Comparison of ENCODE assay signal across 8 cellular contexts in genomic region chr12:122422769-122423257, GRCh38. TPM values are rescaled to one million over a fixed set of nuclear protein-coding genes. Genes with fewer than 3 reads are reported as not detected.
A peak's percentile ranks its signal among the peaks of the same experiment; 100 is the strongest.
DNase-seq lines count a peak whose midpoint lies in the region; ATAC-seq and TF ChIP-seq lines count a peak whose summit lies in the region.

No MANE protein-coding gene starts in this region.

- H3K27me3 ChIP-seq in AG04450 (ENCODE audit: control insufficient read depth, insufficient read depth, low read length) (no peaks in the 10 kb centered on the region), gastroesophageal sphincter (no peaks in the 10 kb centered on the region), trophoblast cell (ENCODE audit: insufficient read depth, low read length) (no peaks in the 10 kb centered on the region)

- peak overlapping the region; percentile 87 for H2BK12ac ChIP-seq in trophoblast cell (ENCODE audit: low read length)

- peak overlapping the region; percentile 90 for H3K27ac ChIP-seq in AG04450 (ENCODE audit: low read depth, low read length)
- H3K27ac ChIP-seq in gastroesophageal sphincter: peak overlapping the region; percentile 82 to 100 (median 98)
- peak overlapping the region; percentile 85 for H3K27ac ChIP-seq in trophoblast cell (ENCODE audit: low read depth, low read length)

- peak overlapping the region; percentile 99 for H3K14ac ChIP-seq in trophoblast cell (ENCODE audit: low read length)

- H3K23ac ChIP-seq in trophoblast cell (ENCODE audit: low read length): no peak overlapping the region

- H3K27ac Mint-ChIP-seq in activated T-helper 1 cell treated with anti-CD3 and anti-CD28 coated beads, Interleukin-12 subunit alpha, Interleukin-12 subunit beta, Interleukin-2, Interleukin-4 antibody, amounts not matched to agents 30 ng/mL and 10 ng/mL and 1 ng/mL, durations not matched to agents 14 hours and 24 hours and 36 hours: peak overlapping the region; percentile 89

- H3K18ac ChIP-seq in trophoblast cell (ENCODE audit: low read length): peak overlapping the region; percentile 94

- peaks cover 30% of the 10 kb centered on the region for H3K4me1 Mint-ChIP-seq in activated T-helper 1 cell treated with anti-CD3 and anti-CD28 coated beads, Interleukin-12 subunit alpha, Interleukin-12 subunit beta, Interleukin-2, Interleukin-4 antibody, amounts not matched to agents 30 ng/mL and 10 ng/mL and 1 ng/mL, durations not matched to agents 14 hours and 24 hours and 36 hours (ENCODE audit: low read depth)

- H3K79me1 ChIP-seq in trophoblast cell (ENCODE audit: low read length): peaks cover 27% of the 10 kb centered on the region

- H3K9me3 ChIP-seq in AG04450 (ENCODE audit: control insufficient read depth, insufficient read depth, low read length): no peaks in the 10 kb centered on the region
- no peaks in the 10 kb centered on the region for H3K9me3 ChIP-seq in gastroesophageal sphincter
- H3K9me3 ChIP-seq in trophoblast cell (ENCODE audit: insufficient read depth, low read depth, low read length): no peaks in the 10 kb centered on the region

- peak overlapping the region; percentile 72 for H3K4me2 ChIP-seq in trophoblast cell (ENCODE audit: low read length)

- 0% methylated on average over 4 of the region's 32 CpGs for WGBS in gastroesophageal sphincter (ENCODE audit: low coverage in 1 of 2), 2 donors
- no CpG with 5 or more reads among the region's 32 CpGs for WGBS in trophoblast cell (ENCODE audit: extremely low coverage, insufficient coverage, insufficient read length)

- peaks cover 26% of the 10 kb centered on the region for H3K79me2 ChIP-seq in trophoblast cell (ENCODE audit: control insufficient read depth, insufficient read depth, low read length, poor library complexity)

- peak overlapping the region; percentile 98 for H3K4ac ChIP-seq in trophoblast cell (ENCODE audit: low read depth, low read length)

- H3K27me3 Mint-ChIP-seq in activated T-helper 1 cell treated with anti-CD3 and anti-CD28 coated beads, Interleukin-12 subunit alpha, Interleukin-12 subunit beta, Interleukin-2, Interleukin-4 antibody, amounts not matched to agents 30 ng/mL and 10 ng/mL and 1 ng/mL, durations not matched to agents 14 hours and 24 hours and 36 hours (ENCODE audit: insufficient read depth): peaks cover 2% of the 10 kb centered on the region

- H4K8ac ChIP-seq in trophoblast cell (ENCODE audit: low read depth, low read length): peak overlapping the region; percentile 95

- peak overlapping the region; percentile 96 for H2AK5ac ChIP-seq in trophoblast cell (ENCODE audit: low read length)

- peak overlapping the region; percentile 97 for H4K12ac ChIP-seq in trophoblast cell (ENCODE audit: low read depth, low read length)

- H4K91ac ChIP-seq in trophoblast cell (ENCODE audit: low read depth, low read length): peak overlapping the region; percentile 97

- TF ChIP-seq CTCF in AG04450 (IDR thresholded peaks at IDR 0.05; ENCODE audit: low read depth, low read length): no peak
- no peak for TF ChIP-seq CTCF in gastroesophageal sphincter (IDR thresholded peaks at IDR 0.05)

- H3K9me3 Mint-ChIP-seq in activated T-helper 1 cell treated with anti-CD3 and anti-CD28 coated beads, Interleukin-12 subunit alpha, Interleukin-12 subunit beta, Interleukin-2, Interleukin-4 antibody, amounts not matched to agents 30 ng/mL and 10 ng/mL and 1 ng/mL, durations not matched to agents 14 hours and 24 hours and 36 hours: no peaks in the 10 kb centered on the region

- H3K36me3 ChIP-seq in gastroesophageal sphincter: no peaks in the 10 kb centered on the region
- H3K36me3 ChIP-seq in trophoblast cell (ENCODE audit: control insufficient read depth in 1 of 2, insufficient read depth in 2 of 2, low read length in 2 of 2): no peaks in the 10 kb centered on the region

- peak overlapping the region; percentile 99 for H2BK120ac ChIP-seq in trophoblast cell (ENCODE audit: insufficient read depth, low read length, poor library complexity)

- POLR2A ChIA-PET in AG04450 (lab: Yijun Ruan, JAX): interaction anchor here (0.5 to 1.4 kb wide), 3 partner anchors 23 to 26 kb away, joined by 3 to 13 read pairs (median 4); no protein-coding TSS in a partner anchor

- peaks cover 4% of the 10 kb centered on the region for H3K36me3 Mint-ChIP-seq in activated T-helper 1 cell treated with anti-CD3 and anti-CD28 coated beads, Interleukin-12 subunit alpha, Interleukin-12 subunit beta, Interleukin-2, Interleukin-4 antibody, amounts not matched to agents 30 ng/mL and 10 ng/mL and 1 ng/mL, durations not matched to agents 14 hours and 24 hours and 36 hours (ENCODE audit: low read depth)

- DNase-seq in AG04450 (ENCODE audit: low read depth, low spot score) (no peak), NCI-H345 treated with DMSO at 0.1 percent for 48 hours (lab: John Stamatoyannopoulos, UW; ENCODE audit: unreplicated experiment) (peak; percentile 39), trophoblast cell (peak; percentile 59 to 70), COLO829 (ENCODE audit: low spot score) (no peak)
- DNase-seq in activated T-helper 1 cell treated with anti-CD3 and anti-CD28 coated beads, Interleukin-12 subunit alpha, Interleukin-12 subunit beta, Interleukin-2, Interleukin-4 antibody, amounts not matched to agents 30 ng/mL and 10 ng/mL and 1 ng/mL, durations not matched to agents 14 hours and 24 hours and 36 hours (ENCODE audit: low spot score): peak; percentile 14

- intact Hi-C loops in activated T-helper 1 cell treated with anti-CD3 and anti-CD28 coated beads, Interleukin-12 subunit alpha, Interleukin-12 subunit beta, Interleukin-2, Interleukin-4 antibody, amounts not matched to agents 30 ng/mL and 10 ng/mL and 1 ng/mL, durations not matched to agents 14 hours and 24 hours and 36 hours (cut with micrococcal nuclease): loop anchor here (1.0 to 5.0 kb wide), 5 partner anchors 29 to 197 kb away; partner anchors contain the start of genes DIABLO and VPS33A

- peaks cover 4 to 51% (median 17%) of the 10 kb centered on the region in 3 donors for H3K4me1 ChIP-seq in gastroesophageal sphincter
- peaks cover 0 to 13% of the 10 kb centered on the region in 2 experiments for H3K4me1 ChIP-seq in trophoblast cell (ENCODE audit: control insufficient read depth in 1 of 2, insufficient read depth in 2 of 2, low read length in 2 of 2)

- peak overlapping the region; percentile 88 for H3K4me3 Mint-ChIP-seq in activated T-helper 1 cell treated with anti-CD3 and anti-CD28 coated beads, Interleukin-12 subunit alpha, Interleukin-12 subunit beta, Interleukin-2, Interleukin-4 antibody, amounts not matched to agents 30 ng/mL and 10 ng/mL and 1 ng/mL, durations not matched to agents 14 hours and 24 hours and 36 hours

- no peak for TF ChIP-seq EP300 in gastroesophageal sphincter (IDR thresholded peaks at IDR 0.05)

- peak overlapping the region; percentile 67 for H3K4me3 ChIP-seq in AG04450 (ENCODE audit: low read depth, low read length)
- peak overlapping the region; percentile 56 to 86 for H3K4me3 ChIP-seq in gastroesophageal sphincter
- peak overlapping the region; percentile 75 for H3K4me3 ChIP-seq in trophoblast cell (ENCODE audit: low read depth, low read length)

- ATAC-seq in GM21528 (IDR thresholded peaks at IDR 0.05; ENCODE audit: low FRiP score, unreplicated experiment) (peak; percentile 13), gastroesophageal sphincter (peak; percentile 17), HG03439 (IDR thresholded peaks at IDR 0.05; ENCODE audit: unreplicated experiment) (no peak)

- peak overlapping the region; percentile 25 for H3K9ac ChIP-seq in trophoblast cell (ENCODE audit: low read length)

- CTCF ChIA-PET in AG04450 (lab: Charles Lee): interaction anchor here (1.8 kb wide), 1 partner anchor 23 kb away, joined by 7 read pairs; no protein-coding TSS in a partner anchor

- peak overlapping the region; percentile 95 for H2BK5ac ChIP-seq in trophoblast cell (ENCODE audit: low read depth, low read length, poor library complexity)

- no peak for TF ChIP-seq POLR2A in gastroesophageal sphincter (IDR thresholded peaks at IDR 0.05)

- peak overlapping the region; percentile 66 for H2AFZ ChIP-seq in trophoblast cell (ENCODE audit: insufficient read depth, low read length, poor library complexity)

RNA-seq across cellular contexts. Expression of gene CLIP1, which starts 0.3 kb away (rescaled TPM):
- 62.0 and 63.6 TPM in 2 replicates for polyA plus RNA-seq in AG04450 (2011; rRNA removed)
- polyA minus RNA-seq in AG04450 (2011; rRNA and poly(A)+ RNA removed): 124 and 139 TPM in 2 replicates
- 64.1 and 71.9 TPM in 2 replicates for total RNA-seq in activated T-helper 1 cell treated with anti-CD3 and anti-CD28 coated beads, Interleukin-12 subunit alpha, Interleukin-12 subunit beta, Interleukin-2, Interleukin-4 antibody, amounts not matched to agents 30 ng/mL and 10 ng/mL and 1 ng/mL, durations not matched to agents 14 hours and 24 hours and 36 hours
- total RNA-seq in gastroesophageal sphincter: 100 to 1,000 TPM; 186 to 272 (median 208) TPM
- polyA plus RNA-seq in trophoblast cell (2013): 101 and 104 TPM in 2 replicates

Comparison
In these comparisons a context has a peak if more than half of its experiments do, and no peak if none do; other contexts are left out.
1. DNase-seq: peak in NCI-H345 treated with DMSO at 0.1 percent for 48 hours (single experiment), activated T-helper 1 cell treated with anti-CD3 and anti-CD28 coated beads, Interleukin-12 subunit alpha, Interleukin-12 subunit beta, Interleukin-2, Interleukin-4 antibody, amounts not matched to agents 30 ng/mL and 10 ng/mL and 1 ng/mL, durations not matched to agents 14 hours and 24 hours and 36 hours (single experiment) and trophoblast cell (2 of 2); none in AG04450 (single experiment) and COLO829 (single experiment).
2. Peak in every context shown above with its lines, with median percentiles within 50 percentile points of each other: H3K27ac ChIP-seq and H3K4me3 ChIP-seq.